8 cellular contexts compared by ENCODE assay signal in the genomic region with DNA sequence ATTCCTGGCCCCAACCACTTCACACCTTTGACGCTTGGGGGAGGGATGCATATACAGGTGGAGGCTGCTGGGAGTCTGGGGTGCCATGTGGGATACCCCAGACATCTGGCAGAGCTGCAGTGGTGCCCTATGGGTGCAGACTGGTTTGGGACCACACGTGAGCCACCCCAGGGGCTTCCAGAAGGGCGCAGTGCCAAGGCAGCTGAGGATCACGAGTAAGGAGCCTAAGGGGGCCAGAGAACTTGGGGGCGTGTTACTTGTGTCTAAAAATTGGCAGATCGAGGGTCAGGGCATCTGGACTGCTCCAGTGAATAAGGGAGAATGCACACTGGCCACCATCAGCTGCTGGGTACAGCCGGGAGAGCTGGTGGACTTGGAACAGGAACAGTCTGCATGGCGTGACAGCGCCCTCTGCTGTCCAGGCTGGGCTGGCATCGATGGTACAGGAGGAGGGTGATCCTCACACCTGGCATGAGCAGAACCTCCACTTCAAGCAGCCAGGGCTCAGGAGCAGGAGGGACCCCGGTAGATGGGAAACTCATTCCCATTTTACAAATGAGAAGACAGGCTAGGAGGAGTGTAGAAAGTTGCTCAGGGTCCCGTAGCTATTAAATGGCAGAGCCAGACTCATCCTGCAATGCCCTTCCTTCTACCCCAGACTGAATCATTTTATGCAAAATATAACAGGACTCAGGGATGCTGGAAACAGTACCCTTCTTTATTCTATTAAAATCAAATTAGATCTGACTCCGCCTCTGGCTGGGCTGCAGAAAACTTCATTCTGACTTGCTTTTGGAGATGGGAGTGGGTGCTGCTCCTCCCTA.
DNase-seq lines count a peak whose midpoint lies in the region; ATAC-seq and TF ChIP-seq lines count a peak whose summit lies in the region.

No MANE protein-coding gene starts in this region.

- DNase-seq in DMS114 treated with DMSO at 0.1 percent for 48 hours (lab: John Stamatoyannopoulos, UW; ENCODE audit: unreplicated experiment), result peak; percentile 74
- peak; percentile 74 for DNase-seq in NCI-H69 (lab: John Stamatoyannopoulos, UW)
- DNase-seq in activated CD4-positive, alpha-beta T cell treated with anti-CD3 and anti-CD28 coated beads, Interleukin-2, amount 10 ng/mL, durations not matched to agents 24 days and 14 days, result peak; percentile 95
- no peak for DNase-seq in chondrocyte (ENCODE audit: low spot score)
- peak; percentile 93 for DNase-seq in left kidney (ENCODE audit: low read depth, low spot score)
- peak; percentile 81 for DNase-seq in stimulated activated CD4-positive, alpha-beta T cell treated with anti-CD3 and anti-CD28 coated beads, Interleukin-4, amount 100 ng/mL, for 1 hour

- no peak overlapping the region for H3K27ac Mint-ChIP-seq in activated CD4-positive, alpha-beta T cell treated with anti-CD3 and anti-CD28 coated beads, Interleukin-2, amount 10 ng/mL, durations not matched to agents 24 days and 14 days
- no peak overlapping the region for H3K27ac Mint-ChIP-seq in chondrocyte (ENCODE audit: unreplicated experiment)

- no peaks in the 10 kb centered on the region for H3K9me3 Mint-ChIP-seq in activated CD4-positive, alpha-beta T cell treated with anti-CD3 and anti-CD28 coated beads, Interleukin-2, amount 10 ng/mL, durations not matched to agents 24 days and 14 days
- H3K9me3 Mint-ChIP-seq in chondrocyte (ENCODE audit: low read depth), result no peaks in the 10 kb centered on the region

- no peak overlapping the region for H3K4me3 Mint-ChIP-seq in activated CD4-positive, alpha-beta T cell treated with anti-CD3 and anti-CD28 coated beads, Interleukin-2, amount 10 ng/mL, durations not matched to agents 24 days and 14 days
- no peak overlapping the region for H3K4me3 Mint-ChIP-seq in chondrocyte (ENCODE audit: unreplicated experiment)

- H3K4me1 Mint-ChIP-seq in activated CD4-positive, alpha-beta T cell treated with anti-CD3 and anti-CD28 coated beads, Interleukin-2, amount 10 ng/mL, durations not matched to agents 24 days and 14 days, result peaks cover 3% of the 10 kb centered on the region
- peaks cover 4% of the 10 kb centered on the region for H3K4me1 Mint-ChIP-seq in chondrocyte (ENCODE audit: low read depth)

- peak; percentile 54 for ATAC-seq in HG02938 (IDR thresholded peaks at IDR 0.05; ENCODE audit: unreplicated experiment)
- no peak for ATAC-seq in GM21786 (IDR thresholded peaks at IDR 0.05; ENCODE audit: unreplicated experiment)

- TF ChIP-seq CTCF in chondrocyte (IDR thresholded peaks at IDR 0.05), result peak; percentile 98

- intact Hi-C loops in activated CD4-positive, alpha-beta T cell treated with anti-CD3 and anti-CD28 coated beads, Interleukin-2, amount 10 ng/mL, durations not matched to agents 24 days and 14 days (cut with micrococcal nuclease), result loop anchor here (1.0 to 5.0 kb wide), 4 partner anchors 64 to 177 kb away; no protein-coding TSS in a partner anchor

- peaks cover 17% of the 10 kb centered on the region for H3K27me3 Mint-ChIP-seq in activated CD4-positive, alpha-beta T cell treated with anti-CD3 and anti-CD28 coated beads, Interleukin-2, amount 10 ng/mL, durations not matched to agents 24 days and 14 days
- peaks cover 37% of the 10 kb centered on the region for H3K27me3 Mint-ChIP-seq in chondrocyte (ENCODE audit: low read depth)

- no peaks in the 10 kb centered on the region for H3K36me3 Mint-ChIP-seq in activated CD4-positive, alpha-beta T cell treated with anti-CD3 and anti-CD28 coated beads, Interleukin-2, amount 10 ng/mL, durations not matched to agents 24 days and 14 days (ENCODE audit: low read depth)
- no peaks in the 10 kb centered on the region for H3K36me3 Mint-ChIP-seq in chondrocyte (ENCODE audit: low read depth)
